In the genomic region with DNA sequence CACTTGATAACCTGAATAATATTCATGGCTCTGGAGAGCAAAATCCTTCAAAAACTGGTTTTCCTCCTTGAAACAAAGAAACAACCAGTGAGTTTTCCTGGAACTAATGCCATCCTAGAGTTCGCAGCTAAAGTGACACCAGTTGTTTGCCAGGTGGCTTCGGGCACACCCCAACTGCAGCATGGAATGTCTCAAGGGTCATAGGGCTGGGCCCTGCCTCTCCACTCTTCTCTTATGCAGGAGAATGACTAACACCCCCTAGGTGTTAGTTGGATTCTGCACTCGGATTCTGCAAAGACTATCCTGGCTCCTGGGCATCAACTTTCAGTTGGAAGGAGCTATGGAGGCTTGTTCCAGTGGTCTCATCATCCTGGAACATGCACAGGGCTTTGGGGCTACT, we compare ENCODE assay signal across 16 cellular contexts.
DNase-seq lines count a peak whose midpoint lies in the region; ATAC-seq and TF ChIP-seq lines count a peak whose summit lies in the region.
"Had no signal": no experiment of that assay in that cellular context is flagged by ENCODE, and none has a peak within 500 bp of the region (broad histone marks: within the 10 kb centered on the region; RNA-seq: fewer than 3 reads in every experiment).

No MANE protein-coding gene starts in this region.

- no peaks in the 10 kb centered on the region for H3K27me3 ChIP-seq in dorsolateral prefrontal cortex
- H3K27me3 ChIP-seq in lower lobe of right lung (ENCODE audit: low read depth) = no peaks in the 10 kb centered on the region

- peak; percentile 47 to 65 for ATAC-seq in lower lobe of right lung
- no peak for ATAC-seq in stimulated activated naive B cell treated with anti-CD40 and anti-IgM and Interleukin-4, amounts not matched to agents 10 μg/mL and 1 μg/mL and 100 μg/mL, for 72 hours (replicated peaks)

- H3K4me3 Mint-ChIP-seq in stimulated activated naive B cell treated with anti-CD40 and anti-IgM and Interleukin-4, amounts not matched to agents 10 μg/mL and 1 μg/mL and 100 μg/mL, for 72 hours = no peak overlapping the region
- H3K4me3 Mint-ChIP-seq in chondrocyte (ENCODE audit: unreplicated experiment) = no peak overlapping the region
- H3K4me3 Mint-ChIP-seq: CD4-positive, alpha-beta memory T cell; HFFc6 had no signal

- peaks cover 0 to 4% of the 10 kb centered on the region in 2 donors for H3K27me3 Mint-ChIP-seq in stimulated activated naive B cell treated with anti-CD40 and anti-IgM and Interleukin-4, amounts not matched to agents 10 μg/mL and 1 μg/mL and 100 μg/mL, for 72 hours
- no peaks in the 10 kb centered on the region for H3K27me3 Mint-ChIP-seq in chondrocyte (ENCODE audit: low read depth)

- TF ChIP-seq CTCF in dorsolateral prefrontal cortex (IDR thresholded peaks at IDR 0.05 in 54 of 56, conservative IDR thresholded peaks at IDR 0.05 in 2 of 56; ENCODE audit: low read depth in 1 of 56, partially characterized antibody in 56 of 56) (no peak), lower lobe of right lung (IDR thresholded peaks at IDR 0.05) (no peak), chondrocyte (IDR thresholded peaks at IDR 0.05) (no peak)

- no peaks in the 10 kb centered on the region for H3K4me1 ChIP-seq in lower lobe of right lung
- H3K4me1 ChIP-seq: HAP-1 had no signal

- intact Hi-C loops in dorsolateral prefrontal cortex (cut with DNase I) = no loop called here
- intact Hi-C loops in lower lobe of right lung (cut with DNase I) = no loop called here

- peak overlapping the region; percentile 65 for H3K27ac Mint-ChIP-seq in stimulated activated naive B cell treated with anti-CD40 and anti-IgM and Interleukin-4, amounts not matched to agents 10 μg/mL and 1 μg/mL and 100 μg/mL, for 72 hours
- no peak overlapping the region for H3K27ac Mint-ChIP-seq in chondrocyte (ENCODE audit: unreplicated experiment)
- H3K27ac Mint-ChIP-seq: CD4-positive, alpha-beta memory T cell; HFFc6 had no signal

- no peaks in the 10 kb centered on the region for H3K9me3 ChIP-seq in lower lobe of right lung
- H3K9me3 ChIP-seq: HAP-1 had no signal

- H3K36me3 ChIP-seq in lower lobe of right lung = no peaks in the 10 kb centered on the region
- H3K36me3 ChIP-seq: HAP-1 had no signal

- H3K27ac ChIP-seq in dorsolateral prefrontal cortex (peak overlapping the region in 32 of 59 donors; percentile 1 to 87 (median 78)), lower lobe of right lung (no peak overlapping the region)
- H3K27ac ChIP-seq: 22Rv1 had no signal

- peaks cover 0 to 2% of the 10 kb centered on the region in 2 donors for H3K9me3 Mint-ChIP-seq in stimulated activated naive B cell treated with anti-CD40 and anti-IgM and Interleukin-4, amounts not matched to agents 10 μg/mL and 1 μg/mL and 100 μg/mL, for 72 hours
- peaks cover 3% of the 10 kb centered on the region for H3K9me3 Mint-ChIP-seq in chondrocyte (ENCODE audit: low read depth)

- H3K4me1 Mint-ChIP-seq in stimulated activated naive B cell treated with anti-CD40 and anti-IgM and Interleukin-4, amounts not matched to agents 10 μg/mL and 1 μg/mL and 100 μg/mL, for 72 hours = no peaks in the 10 kb centered on the region
- H3K4me1 Mint-ChIP-seq in chondrocyte (ENCODE audit: low read depth) = no peaks in the 10 kb centered on the region
- H3K4me1 Mint-ChIP-seq: CD4-positive, alpha-beta memory T cell had no signal

- DNase-seq in dorsolateral prefrontal cortex (no peak), lower lobe of right lung (no peak), ACHN (no peak), chondrocyte (ENCODE audit: low spot score) (no peak), GF-D8 (lab: John Stamatoyannopoulos, UW) (no peak)
- no peak for DNase-seq in stimulated activated naive B cell treated with anti-CD40 and anti-IgM and Interleukin-4, amounts not matched to agents 10 μg/mL and 1 μg/mL and 100 μg/mL, for 72 hours
- DNase-seq: C1 segment of cervical spinal cord; Calu3; CD4-positive, alpha-beta memory T cell; COR-L47; DMS53; DMS79 treated with DMSO at 0.1 percent for 48 hours; GOT3; HFFc6 had no signal

- no peaks in the 10 kb centered on the region for H3K36me3 Mint-ChIP-seq in stimulated activated naive B cell treated with anti-CD40 and anti-IgM and Interleukin-4, amounts not matched to agents 10 μg/mL and 1 μg/mL and 100 μg/mL, for 72 hours
- no peaks in the 10 kb centered on the region for H3K36me3 Mint-ChIP-seq in chondrocyte (ENCODE audit: low read depth)
- H3K36me3 Mint-ChIP-seq: CD4-positive, alpha-beta memory T cell had no signal

- in situ Hi-C loops in ACHN (cut with HindIII; ENCODE audit: low pct_ligation_motif_present, low pct_unique_long_range_greater_than_20kb, low sequenced_read_pairs) = no loop called here

- no peak overlapping the region for H3K4me3 ChIP-seq in dorsolateral prefrontal cortex
- no peak overlapping the region for H3K4me3 ChIP-seq in lower lobe of right lung
- H3K4me3 ChIP-seq: HAP-1 had no signal

Comparison
In these comparisons a context has a peak if more than half of its experiments do, and no peak if none do; other contexts are left out.
1. ATAC-seq: peak in lower lobe of right lung (2 of 2); none in stimulated activated naive B cell treated with anti-CD40 and anti-IgM and Interleukin-4, amounts not matched to agents 10 μg/mL and 1 μg/mL and 100 μg/mL, for 72 hours (0 of 2).